In genomic region chr17:81635431-81635830, GRCh38 we compare ENCODE assay signal across 9 cellular contexts. TPM values are rescaled to one million over a fixed set of nuclear protein-coding genes. Genes with fewer than 3 reads are reported as not detected.
DNase-seq lines count a peak whose midpoint lies in the region; ATAC-seq and TF ChIP-seq lines count a peak whose summit lies in the region.
"Had no signal": no experiment of that assay in that cellular context is flagged by ENCODE, and none has a peak within 500 bp of the region (broad histone marks: within the 10 kb centered on the region; RNA-seq: fewer than 3 reads in every experiment).

No MANE protein-coding gene starts in this region.

- H3K27me3 Mint-ChIP-seq in type B pancreatic cell = no peaks in the 10 kb centered on the region

- H3K27ac Mint-ChIP-seq in type B pancreatic cell = peak overlapping the region; percentile 95

- H3K4me3 ChIP-seq in left ventricle myocardium inferior (peak overlapping the region; percentile 94), astrocyte of the cerebellum (ENCODE audit: low read depth, low read length) (peak overlapping the region; percentile 91), liver (ENCODE audit: low read depth in 1 of 3, low read length in 3 of 3) (peak overlapping the region in 2 of 3 donors; percentile 74 to 90)

- TF ChIP-seq RAD21 in liver (IDR thresholded peaks at IDR 0.05) = no peak

- H3K9ac ChIP-seq in liver (ENCODE audit: low read depth in 1 of 2, low read length in 2 of 2) = peak overlapping the region in 1 of 2 donors; percentile 39

- intact Hi-C loops in left ventricle myocardium inferior (cut with micrococcal nuclease) (no loop called here), cardiac septum (cut with DNase I) (no loop called here)

- in situ Hi-C loops in astrocyte of the cerebellum (cut with HindIII; ENCODE audit: low sequenced_read_pairs) = no loop called here

- H3K27ac ChIP-seq in left ventricle myocardium inferior (replicated peaks) (peak overlapping the region; percentile 96), liver (ENCODE audit: low read depth in 1 of 2, low read length in 2 of 2) (peak overlapping the region in 1 of 2 donors; percentile 64), substantia nigra (ENCODE audit: low read depth, low read length, poor library complexity, severe bottlenecking) (no peak overlapping the region)

- H3K4me3 Mint-ChIP-seq in type B pancreatic cell = peak overlapping the region; percentile 96

- WGBS in liver = 67% methylated on average over 5 of the region's 5 CpGs

- peaks cover 3% of the 10 kb centered on the region for H3K36me3 Mint-ChIP-seq in type B pancreatic cell

- H3K9me3 ChIP-seq in left ventricle myocardium inferior (replicated peaks) (no peaks in the 10 kb centered on the region), liver (ENCODE audit: control insufficient read depth in 4 of 4, low read length in 3 of 4) (no peaks in the 10 kb centered on the region)

- DNase-seq in left ventricle myocardium inferior (no peak), cardiac septum (ENCODE audit: low spot score) (no peak), astrocyte of the cerebellum (ENCODE audit: low read depth) (no peak), type B pancreatic cell (ENCODE audit: extremely low spot score, unreplicated experiment) (no peak), substantia nigra (lab: John Stamatoyannopoulos, UW) (no peak), mucosa of gallbladder (ENCODE audit: low spot score) (no peak)
- DNase-seq: aorta had no signal

- peaks cover 57% of the 10 kb centered on the region for H3K4me1 ChIP-seq in left ventricle myocardium inferior
- H3K4me1 ChIP-seq in liver (ENCODE audit: control insufficient read depth in 4 of 4, insufficient read depth in 4 of 4, low read length in 3 of 4) = peaks cover 6 to 31% (median 17%) of the 10 kb centered on the region in 4 donors

- H3K9me3 Mint-ChIP-seq in type B pancreatic cell = no peaks in the 10 kb centered on the region

- TF ChIP-seq CTCF in left ventricle myocardium inferior (IDR thresholded peaks at IDR 0.05; ENCODE audit: borderline replicate concordance) (no peak), astrocyte of the cerebellum (IDR thresholded peaks at IDR 0.05; ENCODE audit: low read depth, low read length, missing control alignments) (no peak), liver (IDR thresholded peaks at IDR 0.05; ENCODE audit: low read depth, low read length, missing input control) (no peak), type B pancreatic cell (conservative IDR thresholded peaks at IDR 0.05) (no peak)

- H3K27me3 ChIP-seq in left ventricle myocardium inferior (ENCODE audit: low read depth) (no peaks in the 10 kb centered on the region), liver (ENCODE audit: control insufficient read depth in 4 of 4, insufficient read depth in 4 of 4, low read length in 3 of 4) (no peaks in the 10 kb centered on the region)

- ATAC-seq in GM18870 (IDR thresholded peaks at IDR 0.05; ENCODE audit: unreplicated experiment) = no peak

- peaks cover 7% of the 10 kb centered on the region for H3K36me3 ChIP-seq in left ventricle myocardium inferior
- H3K36me3 ChIP-seq in liver (ENCODE audit: control insufficient read depth in 4 of 4, insufficient read depth in 3 of 4, low read depth in 1 of 4, low read length in 3 of 4) = no peaks in the 10 kb centered on the region

- H3K4me1 Mint-ChIP-seq in type B pancreatic cell (ENCODE audit: unreplicated experiment) = peaks cover 12% of the 10 kb centered on the region

TF ChIP-seq in liver, 16 proteins besides CTCF, POLR2A, EP300 and RAD21:
- TF ChIP-seq HNF4A (conservative IDR thresholded peaks at IDR 0.05) (no peak), FOXA1 (IDR thresholded peaks at IDR 0.05) (no peak), JUND (IDR thresholded peaks at IDR 0.05) (no peak), TAF1 (conservative IDR thresholded peaks at IDR 0.05) (no peak), ATF3 (IDR thresholded peaks at IDR 0.05) (no peak), FOXA2 (IDR thresholded peaks at IDR 0.05) (no peak), HNF4G (IDR thresholded peaks at IDR 0.05) (no peak), ZBTB33 (IDR thresholded peaks at IDR 0.05) (no peak), RXRA (IDR thresholded peaks at IDR 0.05) (no peak), REST (IDR thresholded peaks at IDR 0.05) (no peak), GABPA (IDR thresholded peaks at IDR 0.05 in 1 of 2, conservative IDR thresholded peaks at IDR 0.05 in 1 of 2) (no peak), SP1 (IDR thresholded peaks at IDR 0.05) (no peak), NR2F2 (IDR thresholded peaks at IDR 0.05) (no peak), YY1 (IDR thresholded peaks at IDR 0.05) (no peak), MAX (IDR thresholded peaks at IDR 0.05) (no peak), EGR1 (IDR thresholded peaks at IDR 0.05; ENCODE audit: low read depth in 2 of 2) (no peak)
TF ChIP-seq in liver: peak in this region for 0.

RNA-seq across cellular contexts. Expression of gene NPLOC4, which starts 1.5 kb away (rescaled TPM):
- total RNA-seq in left ventricle myocardium inferior = 87.5 TPM
- 107 TPM for total RNA-seq in cardiac septum
- total RNA-seq in liver = 10 to 100 TPM; 65.6 to 67.4 TPM
- polyA plus RNA-seq in liver = 10 to 100 TPM; 23.5 to 35.7 TPM
- 82.4 and 90.1 TPM in 2 replicates for total RNA-seq in type B pancreatic cell (ENCODE audit: low replicate concordance)
- 79.4 TPM for total RNA-seq in mucosa of gallbladder

RNA-seq across cellular contexts. Expression of gene TSPAN10, which starts 1.6 kb away (rescaled TPM):
- total RNA-seq in left ventricle myocardium inferior (0.30 TPM), cardiac septum (0.30 TPM), liver (under 1 TPM; 0.17 to 0.84 TPM), type B pancreatic cell (ENCODE audit: low replicate concordance) (1.4 and 3.0 TPM in 2 replicates), mucosa of gallbladder (1.6 TPM)
- under 1 TPM; 0.22 to 0.36 TPM for polyA plus RNA-seq in liver

RNA-seq across cellular contexts. Expression of gene PDE6G, which starts 20.9 kb away (rescaled TPM):
- total RNA-seq in left ventricle myocardium inferior = not detected
- not detected for total RNA-seq in cardiac septum
- total RNA-seq in liver = 1 to 10 TPM in 1 of 2 donors, under 1 TPM in 1; 0.25 to 1.2 TPM
- polyA plus RNA-seq in liver = 1 to 10 TPM; 1.3 to 1.9 TPM
- total RNA-seq in type B pancreatic cell (ENCODE audit: low replicate concordance) = 0.97 TPM in 1 of 2 replicates, not detected in the other
- 0.32 TPM for total RNA-seq in mucosa of gallbladder

RNA-seq across cellular contexts. Expression of gene OXLD1, which starts 31.0 kb away (rescaled TPM):
- total RNA-seq in left ventricle myocardium inferior (18.4 TPM), cardiac septum (17.9 TPM), liver (10 to 100 TPM; 11.2 to 15.2 TPM), type B pancreatic cell (ENCODE audit: low replicate concordance) (24.0 and 28.1 TPM in 2 replicates), mucosa of gallbladder (38.4 TPM)
- polyA plus RNA-seq in liver = 10 to 100 TPM; 22.8 to 26.4 TPM

RNA-seq across cellular contexts. Expression of gene CCDC137, which starts 31.1 kb away (rescaled TPM):
- total RNA-seq in left ventricle myocardium inferior = 5.6 TPM
- 8.2 TPM for total RNA-seq in cardiac septum
- total RNA-seq in liver = 1 to 10 TPM; 4.3 to 4.8 TPM
- polyA plus RNA-seq in liver = 1 to 10 TPM; 5.7 to 6.9 TPM
- 27.5 and 32.1 TPM in 2 replicates for total RNA-seq in type B pancreatic cell (ENCODE audit: low replicate concordance)
- total RNA-seq in mucosa of gallbladder = 20.3 TPM
